Comparison of ENCODE assay signal across 10 cellular contexts in genomic region chr3:72816843-72817485, GRCh38. TPM values are rescaled to one million over a fixed set of nuclear protein-coding genes. Genes with fewer than 3 reads are reported as not detected.
A peak's percentile ranks its signal among the peaks of the same experiment; 100 is the strongest.
DNase-seq lines count a peak whose midpoint lies in the region; ATAC-seq and TF ChIP-seq lines count a peak whose summit lies in the region.
"Had no signal": no experiment of that assay in that cellular context is flagged by ENCODE, and none has a peak within 500 bp of the region (broad histone marks: within the 10 kb centered on the region; RNA-seq: fewer than 3 reads in every experiment).

No MANE protein-coding gene starts in this region.

- H3K4me1 ChIP-seq in suprapubic skin: peaks cover 18% of the 10 kb centered on the region
- peaks cover 4% of the 10 kb centered on the region for H3K4me1 ChIP-seq in right cardiac atrium (ENCODE audit: control insufficient read depth, insufficient read depth, low read length)

- DNase-seq in T-helper 2 cell treated with Interferon-gamma antibody and Interleukin-4, amounts not matched to agents 5 μg/mL and 100 μg/mL, for 36 hours (ENCODE audit: low spot score): peak; percentile 18
- DNase-seq in DMS79 treated with DMSO at 0.1 percent for 48 hours (lab: John Stamatoyannopoulos, UW): no peak
- DNase-seq in NCI-H1694 (lab: John Stamatoyannopoulos, UW): no peak
- DNase-seq in suprapubic skin (ENCODE audit: low spot score in 2 of 2): no peak
- no peak for DNase-seq in right cardiac atrium
- DNase-seq: foreskin fibroblast had no signal

- no peaks in the 10 kb centered on the region for H3K27me3 ChIP-seq in suprapubic skin
- no peaks in the 10 kb centered on the region for H3K27me3 ChIP-seq in right cardiac atrium (ENCODE audit: control insufficient read depth, insufficient read depth)
- H3K27me3 ChIP-seq: breast epithelium had no signal

- H3K9me3 ChIP-seq in suprapubic skin (no peaks in the 10 kb centered on the region), right cardiac atrium (ENCODE audit: control insufficient read depth, low read length) (no peaks in the 10 kb centered on the region)
- H3K9me3 ChIP-seq: breast epithelium had no signal

- H3K27ac ChIP-seq in suprapubic skin (no peak overlapping the region), right cardiac atrium (ENCODE audit: low read length) (no peak overlapping the region)
- H3K27ac ChIP-seq: breast epithelium had no signal

- H3K4me3 ChIP-seq in suprapubic skin (no peak overlapping the region), right cardiac atrium (ENCODE audit: low read length) (no peak overlapping the region)
- H3K4me3 ChIP-seq: breast epithelium had no signal

- no peak for TF ChIP-seq POLR2A in suprapubic skin (IDR thresholded peaks at IDR 0.05)

- ATAC-seq in GM18520 (IDR thresholded peaks at IDR 0.05; ENCODE audit: unreplicated experiment) (peak; percentile 66), GM19463 (IDR thresholded peaks at IDR 0.05; ENCODE audit: unreplicated experiment) (peak; percentile 67), HG03066 (IDR thresholded peaks at IDR 0.05; ENCODE audit: low read depth, unreplicated experiment) (peak; percentile 54), right cardiac atrium (no peak)

- no peak for TF ChIP-seq EP300 in suprapubic skin (IDR thresholded peaks at IDR 0.05)

- no peaks in the 10 kb centered on the region for H3K27me3 Mint-ChIP-seq in T-helper 2 cell treated with Interferon-gamma antibody and Interleukin-4, amounts not matched to agents 5 μg/mL and 100 μg/mL, for 36 hours (ENCODE audit: low read depth)

- H3K27ac Mint-ChIP-seq in T-helper 2 cell treated with Interferon-gamma antibody and Interleukin-4, amounts not matched to agents 5 μg/mL and 100 μg/mL, for 36 hours: peak overlapping the region; percentile 1

- H3K36me3 ChIP-seq in suprapubic skin: no peaks in the 10 kb centered on the region
- H3K36me3 ChIP-seq: breast epithelium had no signal

- H3K4me1 Mint-ChIP-seq in T-helper 2 cell treated with Interferon-gamma antibody and Interleukin-4, amounts not matched to agents 5 μg/mL and 100 μg/mL, for 36 hours (ENCODE audit: low read depth): peaks cover 17% of the 10 kb centered on the region

- H3K4me3 Mint-ChIP-seq in T-helper 2 cell treated with Interferon-gamma antibody and Interleukin-4, amounts not matched to agents 5 μg/mL and 100 μg/mL, for 36 hours: no peak overlapping the region

- WGBS in suprapubic skin: 90% methylated on average over 4 of the region's 4 CpGs
- 69% methylated on average over 4 of the region's 4 CpGs for WGBS in right cardiac atrium

- no peaks in the 10 kb centered on the region for H3K9me3 Mint-ChIP-seq in T-helper 2 cell treated with Interferon-gamma antibody and Interleukin-4, amounts not matched to agents 5 μg/mL and 100 μg/mL, for 36 hours

- intact Hi-C loops in right cardiac atrium (cut with DNase I): loop anchor here in 3 of 4 donors (10.0 kb wide), 2 partner anchors 142 to 152 kb away; no protein-coding TSS in a partner anchor

- H3K36me3 Mint-ChIP-seq in T-helper 2 cell treated with Interferon-gamma antibody and Interleukin-4, amounts not matched to agents 5 μg/mL and 100 μg/mL, for 36 hours (ENCODE audit: low read depth): peaks cover 17% of the 10 kb centered on the region

- TF ChIP-seq CTCF in suprapubic skin (IDR thresholded peaks at IDR 0.05): no peak

RNA-seq across cellular contexts. Expression of gene SHQ1, which starts 31.3 kb away (rescaled TPM):
- 10 to 100 TPM in 3 of 4 donors, 1 to 10 TPM in 1; 8.7 to 26.1 (median 13.5) TPM for total RNA-seq in suprapubic skin
- 10 to 100 TPM; 21.0 to 27.1 (median 22.8) TPM for total RNA-seq in right cardiac atrium
- polyA plus RNA-seq in right cardiac atrium: 10.7 TPM

Comparison
In these comparisons a context has a peak if more than half of its experiments do, and no peak if none do; other contexts are left out.
1. ATAC-seq: peak in GM18520 (single experiment), GM19463 (single experiment) and HG03066 (single experiment); none in right cardiac atrium (0 of 2).